24 cellular contexts compared by ENCODE assay signal in genomic region chr1:201673912-201674311, GRCh38.
"Had no signal": no experiment of that assay in that cellular context is flagged by ENCODE, and none has a peak within 500 bp of the region (broad histone marks: within the 10 kb centered on the region; RNA-seq: fewer than 3 reads in every experiment).

No MANE protein-coding gene starts in this region.

- H3K4me3 ChIP-seq: esophagus muscularis mucosa, right lobe of liver, skin epidermis, testis, upper lobe of left lung had no signal

- ATAC-seq: activated CD8-positive, alpha-beta T cell treated with anti-CD3 and anti-CD28 coated beads for 36 hours; left ventricle myocardium superior; right lobe of liver; stimulated activated effector memory CD8-positive, alpha-beta T cell treated with anti-CD3 and anti-CD28 coated beads, Interleukin-12 subunit alpha, Interleukin-12 subunit beta, amount 100 ng/mL, for 72 hours; T-cell had no signal

- H3K27me3 ChIP-seq: brain microvascular endothelial cell, esophagus muscularis mucosa, right lobe of liver, testis, upper lobe of left lung had no signal

- H3K27me3 Mint-ChIP-seq: dendritic cell treated with granulocyte-macrophage colony-stimulating factor and Interleukin-4, amounts not matched to agents 40 ng/mL and 50 ng/mL, for 4 days had no signal

- H3K36me3 Mint-ChIP-seq: mesothelial cell of epicardium; stimulated activated effector memory CD8-positive, alpha-beta T cell treated with anti-CD3 and anti-CD28 coated beads, Interleukin-12 subunit alpha, Interleukin-12 subunit beta, amount 100 ng/mL, for 72 hours; T-cell had no signal

- H3K27ac ChIP-seq: brain microvascular endothelial cell, esophagus muscularis mucosa, right lobe of liver, skin epidermis, testis, upper lobe of left lung, VCaP had no signal

- DNase-seq: activated CD4-positive, alpha-beta T cell treated with anti-CD3 and anti-CD28 coated beads, Interleukin-2, amount 10 ng/mL, durations not matched to agents 7 days and 5 days; activated CD4-positive, CD25-positive, alpha-beta regulatory T cell treated with anti-CD3 and anti-CD28 coated beads, Interleukin-2, amount 50 U/mL, for 72 hours; activated CD8-positive, alpha-beta T cell treated with anti-CD3 and anti-CD28 coated beads for 36 hours; activated gamma-delta T cell treated with Interleukin-2 at 50 U/mL for 16 hours; brain microvascular endothelial cell; caudate nucleus; glutamatergic neuron; left ventricle myocardium superior; mammary epithelial cell; nephron progenitor cell; occipital lobe; right lobe of liver; stimulated activated CD4-positive, alpha-beta T cell treated with anti-CD3 and anti-CD28 coated beads, Interleukin-1b, Interleukin-23, amount 100 ng/mL, for 48 hours; T-cell; testis had no signal

- H3K4me1 Mint-ChIP-seq: activated CD4-positive, alpha-beta T cell treated with anti-CD3 and anti-CD28 coated beads, Interleukin-2, amount 10 ng/mL, durations not matched to agents 7 days and 5 days; activated naive CD4-positive, alpha-beta T cell treated with anti-CD3 and anti-CD28 coated beads, Interleukin-2, amount 50 U/mL, for 24 hours; stimulated activated effector memory CD8-positive, alpha-beta T cell treated with anti-CD3 and anti-CD28 coated beads, Interleukin-12 subunit alpha, Interleukin-12 subunit beta, amount 100 ng/mL, for 72 hours had no signal

- H3K27ac Mint-ChIP-seq: activated CD4-positive, alpha-beta T cell treated with anti-CD3 and anti-CD28 coated beads, Interleukin-2, amount 10 ng/mL, durations not matched to agents 7 days and 5 days; activated CD8-positive, alpha-beta T cell treated with anti-CD3 and anti-CD28 coated beads for 36 hours; activated naive CD4-positive, alpha-beta T cell treated with anti-CD3 and anti-CD28 coated beads, Interleukin-2, amount 50 U/mL, for 24 hours; dendritic cell treated with granulocyte-macrophage colony-stimulating factor and Interleukin-4, amounts not matched to agents 40 ng/mL and 50 ng/mL, for 4 days; mesothelial cell of epicardium; nephron progenitor cell; stimulated activated effector memory CD8-positive, alpha-beta T cell treated with anti-CD3 and anti-CD28 coated beads, Interleukin-12 subunit alpha, Interleukin-12 subunit beta, amount 100 ng/mL, for 72 hours; T-cell; T-helper 2 cell treated with Interferon-gamma antibody and Interleukin-4, amounts not matched to agents 5 μg/mL and 100 μg/mL, for 36 hours had no signal

- H3K36me3 ChIP-seq: esophagus muscularis mucosa, right lobe of liver, upper lobe of left lung had no signal

- H3K9me3 Mint-ChIP-seq: activated CD4-positive, alpha-beta T cell treated with anti-CD3 and anti-CD28 coated beads, Interleukin-2, amount 10 ng/mL, durations not matched to agents 7 days and 5 days; activated CD8-positive, alpha-beta T cell treated with anti-CD3 and anti-CD28 coated beads for 36 hours; activated naive CD4-positive, alpha-beta T cell treated with anti-CD3 and anti-CD28 coated beads, Interleukin-2, amount 50 U/mL, for 24 hours; dendritic cell treated with granulocyte-macrophage colony-stimulating factor and Interleukin-4, amounts not matched to agents 40 ng/mL and 50 ng/mL, for 4 days; mesothelial cell of epicardium; nephron progenitor cell; stimulated activated effector memory CD8-positive, alpha-beta T cell treated with anti-CD3 and anti-CD28 coated beads, Interleukin-12 subunit alpha, Interleukin-12 subunit beta, amount 100 ng/mL, for 72 hours; T-cell; T-helper 2 cell treated with Interferon-gamma antibody and Interleukin-4, amounts not matched to agents 5 μg/mL and 100 μg/mL, for 36 hours had no signal

- H3K4me3 Mint-ChIP-seq: activated CD4-positive, alpha-beta T cell treated with anti-CD3 and anti-CD28 coated beads, Interleukin-2, amount 10 ng/mL, durations not matched to agents 7 days and 5 days; activated CD8-positive, alpha-beta T cell treated with anti-CD3 and anti-CD28 coated beads for 36 hours; activated naive CD4-positive, alpha-beta T cell treated with anti-CD3 and anti-CD28 coated beads, Interleukin-2, amount 50 U/mL, for 24 hours; dendritic cell treated with granulocyte-macrophage colony-stimulating factor and Interleukin-4, amounts not matched to agents 40 ng/mL and 50 ng/mL, for 4 days; mesothelial cell of epicardium; nephron progenitor cell; stimulated activated effector memory CD8-positive, alpha-beta T cell treated with anti-CD3 and anti-CD28 coated beads, Interleukin-12 subunit alpha, Interleukin-12 subunit beta, amount 100 ng/mL, for 72 hours; T-cell; T-helper 2 cell treated with Interferon-gamma antibody and Interleukin-4, amounts not matched to agents 5 μg/mL and 100 μg/mL, for 36 hours had no signal

- H3K4me1 ChIP-seq: right lobe of liver had no signal

- H3K9me3 ChIP-seq: esophagus muscularis mucosa, right lobe of liver, testis, upper lobe of left lung had no signal
